In the genomic region with DNA sequence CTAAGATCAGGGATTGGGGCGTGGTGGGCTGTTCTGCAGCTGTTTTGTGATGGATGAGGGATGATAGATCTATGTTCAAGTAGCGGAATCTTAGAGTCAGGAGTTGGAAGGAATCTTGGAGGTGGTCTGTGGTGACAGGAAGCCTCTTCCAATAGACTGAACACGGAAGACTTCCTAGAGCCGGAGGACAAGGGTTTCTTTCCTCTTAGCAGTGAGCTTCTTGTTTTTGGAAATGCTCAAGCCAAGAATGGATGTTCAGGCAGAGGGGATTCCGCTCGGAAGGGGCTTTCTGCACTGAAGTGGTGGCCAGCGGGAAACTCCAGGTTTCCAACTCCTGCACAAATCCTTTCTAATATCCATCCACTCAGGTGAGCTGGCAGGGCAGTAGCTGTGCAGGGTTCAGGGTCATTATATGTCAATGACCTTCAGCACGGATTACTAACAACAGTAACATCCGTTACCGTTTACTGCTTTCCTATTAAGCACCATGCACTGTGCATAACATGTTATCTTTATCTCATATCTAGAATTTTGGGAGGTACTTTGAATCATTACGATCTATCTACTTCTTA, we compare ENCODE assay signal across 8 cellular contexts. TPM values are rescaled to one million over a fixed set of nuclear protein-coding genes. Genes with fewer than 3 reads are reported as not detected.
DNase-seq lines count a peak whose midpoint lies in the region; ATAC-seq and TF ChIP-seq lines count a peak whose summit lies in the region.

No MANE protein-coding gene starts in this region.

- TF ChIP-seq CTCF in brain microvascular endothelial cell (IDR thresholded peaks at IDR 0.05; ENCODE audit: low read depth, low read length, missing control alignments): no peak

- peak overlapping the region; percentile 83 for H3K4me3 Mint-ChIP-seq in memory B cell

- H3K36me3 ChIP-seq in HUES6 (ENCODE audit: control insufficient read depth, insufficient read depth, low read length) (peaks cover 8% of the 10 kb centered on the region), brain microvascular endothelial cell (replicated peaks) (no peaks in the 10 kb centered on the region), aorta (ENCODE audit: control insufficient read depth in 1 of 2, insufficient read depth in 2 of 2, low read length in 1 of 2) (no peaks in the 10 kb centered on the region)

- H3K27ac ChIP-seq in HUES6 (ENCODE audit: low read depth, low read length): no peak overlapping the region
- H3K27ac ChIP-seq in brain microvascular endothelial cell: no peak overlapping the region
- H3K27ac ChIP-seq in aorta (ENCODE audit: low read depth in 1 of 2, low read length in 2 of 2): peak overlapping the region in 1 of 2 donors; percentile 52

- H3K9me3 Mint-ChIP-seq in memory B cell: peaks cover 2% of the 10 kb centered on the region

- 44 to 47% methylated on average over 11 of the region's 11 CpGs for WGBS in aorta, 2 donors

- H3K27me3 ChIP-seq in HUES6 (ENCODE audit: control insufficient read depth, insufficient read depth, low read length) (peaks cover 7% of the 10 kb centered on the region), brain microvascular endothelial cell (replicated peaks) (no peaks in the 10 kb centered on the region), aorta (ENCODE audit: control insufficient read depth in 1 of 2, insufficient read depth in 2 of 2, low read length in 1 of 2) (no peaks in the 10 kb centered on the region)

- H3K4me1 ChIP-seq in HUES6 (ENCODE audit: control insufficient read depth, insufficient read depth, low read length): peaks cover 15% of the 10 kb centered on the region
- no peaks in the 10 kb centered on the region for H3K4me1 ChIP-seq in aorta (ENCODE audit: control insufficient read depth in 1 of 2, insufficient read depth in 2 of 2, low read length in 2 of 2)

- H3K4me3 ChIP-seq in HUES6 (ENCODE audit: low read depth, low read length) (peak overlapping the region; percentile 93), brain microvascular endothelial cell (ENCODE audit: low read depth, low read length) (peak overlapping the region; percentile 93), aorta (ENCODE audit: low read length in 2 of 2) (peak overlapping the region; percentile 46 to 84)

- H3K9me3 ChIP-seq in HUES6 (ENCODE audit: control insufficient read depth, insufficient read depth, low read depth, low read length) (no peaks in the 10 kb centered on the region), aorta (ENCODE audit: control insufficient read depth, low read length) (no peaks in the 10 kb centered on the region)

- H3K27ac Mint-ChIP-seq in memory B cell: peak overlapping the region; percentile 88

- no peaks in the 10 kb centered on the region for H3K27me3 Mint-ChIP-seq in memory B cell

- peaks cover 9% of the 10 kb centered on the region for H3K36me3 Mint-ChIP-seq in memory B cell

- intact Hi-C loops in aorta (cut with DNase I): no loop called here

- in situ Hi-C loops in brain microvascular endothelial cell (cut with HindIII; ENCODE audit: low pct_ligation_motif_present, low sequenced_read_pairs): no loop called here

- no peak for DNase-seq in activated CD4-positive, CD25-positive, alpha-beta regulatory T cell (lab: John Stamatoyannopoulos, UW)
- no peak for DNase-seq in brain microvascular endothelial cell
- no peak for DNase-seq in memory B cell (ENCODE audit: low spot score in 2 of 2)
- no peak for DNase-seq in aorta
- DNase-seq in A172 (ENCODE audit: low spot score): no peak
- no peak for DNase-seq in stimulated activated CD4-positive, alpha-beta T cell treated with anti-CD3 and anti-CD28 coated beads, Interleukin-1b, Interleukin-23, amount 100 ng/mL, for 48 hours

- peak overlapping the region; percentile 36 for H3K9ac ChIP-seq in HUES6 (ENCODE audit: low read length)

- peak; percentile 10 to 16 for ATAC-seq in activated CD4-positive, CD25-positive, alpha-beta regulatory T cell treated with anti-CD3 and anti-CD28 coated beads, Interleukin-2, amount 50 U/mL, for 24 hours
- ATAC-seq in memory B cell (ENCODE audit: low read depth) (peak; percentile 21), aorta (ENCODE audit: low FRiP score) (peak; percentile 40)

- H3K4me1 Mint-ChIP-seq in memory B cell: peaks cover 13% of the 10 kb centered on the region

RNA-seq across cellular contexts. Expression of a gene that starts 0.6 kb away (rescaled TPM):
- total RNA-seq in aorta: 10 to 100 TPM in 1 of 2 donors, 1 to 10 TPM in 1; 9.2 to 10.5 TPM
- polyA plus RNA-seq in aorta: 10 to 100 TPM in 1 of 2 donors, 1 to 10 TPM in 1; 7.8 to 12.8 TPM
- total RNA-seq in A172 (2014; rRNA removed; shearing (Covaris generic)): 13.9 and 18.4 TPM in 2 replicates

RNA-seq across cellular contexts. Expression of a gene that starts 24.4 kb away (rescaled TPM):
- total RNA-seq in aorta: 10 to 100 TPM; 45.6 to 66.5 TPM
- polyA plus RNA-seq in aorta: 100 to 1,000 TPM in 1 of 2 donors, 10 to 100 TPM in 1; 89.7 to 126 TPM
- 51.1 and 58.8 TPM in 2 replicates for total RNA-seq in A172 (2014; rRNA removed; shearing (Covaris generic))

RNA-seq across cellular contexts. Expression of a gene that starts 42.3 kb away (rescaled TPM):
- 10 to 100 TPM; 26.7 to 32.0 TPM for total RNA-seq in aorta
- polyA plus RNA-seq in aorta: 10 to 100 TPM; 46.3 to 65.2 TPM
- 54.1 and 73.2 TPM in 2 replicates for total RNA-seq in A172 (2014; rRNA removed; shearing (Covaris generic))

RNA-seq across cellular contexts. Expression of a gene that starts 53.6 kb away (rescaled TPM):
- 1 to 10 TPM in 1 of 2 donors, under 1 TPM in 1; 0.16 to 1.4 TPM for total RNA-seq in aorta
- polyA plus RNA-seq in aorta: under 1 TPM in 1 of 2 donors, not detected in 1; 0.25 TPM
- not detected in 2 replicates for total RNA-seq in A172 (2014; rRNA removed; shearing (Covaris generic))
